8 cellular contexts compared by ENCODE assay signal in genomic region chr10:104330168-104331117, GRCh38. TPM values are rescaled to one million over a fixed set of nuclear protein-coding genes. Genes with fewer than 3 reads are reported as not detected.
DNase-seq lines count a peak whose midpoint lies in the region; ATAC-seq, FAIRE-seq and TF ChIP-seq lines count a peak whose summit lies in the region.

No MANE protein-coding gene starts in this region.

- FAIRE-seq in GM19239 (lab: Jason Lieb, UNC) = no peak

- H3K4me1 ChIP-seq in CD8-positive, alpha-beta T cell (ENCODE audit: insufficient read depth, low read length) = peaks cover 95% of the 10 kb centered on the region
- peaks cover 96% of the 10 kb centered on the region for H3K4me1 ChIP-seq in osteoblast (ENCODE audit: insufficient read depth, low read length)

- peaks cover 82% of the 10 kb centered on the region for H3K79me2 ChIP-seq in osteoblast (ENCODE audit: insufficient read depth, low read length)

- no peak for DNase-seq in CD8-positive, alpha-beta T cell
- DNase-seq in T-cell = no peak
- peak; percentile 89 for DNase-seq in fibroblast of pulmonary artery (ENCODE audit: low read depth)
- no peak for DNase-seq in osteoblast (ENCODE audit: insufficient read length, low spot score, missing footprints)
- DNase-seq in GM19239 (ENCODE audit: insufficient read length, low spot score) = no peak
- no peak for DNase-seq in Calu3
- DNase-seq in activated gamma-delta T cell treated with Interleukin-2 at 50 U/mL for 16 hours = no peak
- DNase-seq in NCI-H1436 treated with DMSO at 0.1 percent for 48 hours (lab: John Stamatoyannopoulos, UW) = no peak

- peak overlapping the region; percentile 78 for H3K4me3 Mint-ChIP-seq in CD8-positive, alpha-beta T cell
- H3K4me3 Mint-ChIP-seq in T-cell (peak overlapping the region in 1 of 3 donors; percentile 85), Calu3 (ENCODE audit: low read depth, unreplicated experiment) (no peak overlapping the region)

- H3K9me3 Mint-ChIP-seq in CD8-positive, alpha-beta T cell = no peaks in the 10 kb centered on the region
- no peaks in the 10 kb centered on the region for H3K9me3 Mint-ChIP-seq in T-cell
- no peaks in the 10 kb centered on the region for H3K9me3 Mint-ChIP-seq in Calu3 (ENCODE audit: low read depth, unreplicated experiment)

- BruUV-seq in Calu3 (replicated peaks; lab: Mats Ljungman, UMichigan) = no TSS peak

- H3K36me3 Mint-ChIP-seq in CD8-positive, alpha-beta T cell = peaks cover 24% of the 10 kb centered on the region
- H3K36me3 Mint-ChIP-seq in T-cell = peaks cover 15% of the 10 kb centered on the region
- no peaks in the 10 kb centered on the region for H3K36me3 Mint-ChIP-seq in Calu3 (ENCODE audit: insufficient read depth, unreplicated experiment)

- no peak for TF ChIP-seq CTCF in CD8-positive, alpha-beta T cell (IDR thresholded peaks at IDR 0.05)
- TF ChIP-seq CTCF in fibroblast of pulmonary artery (IDR thresholded peaks at IDR 0.05; ENCODE audit: low read length, missing control alignments) (no peak), osteoblast (IDR thresholded peaks at IDR 0.05; ENCODE audit: extremely low read depth, low read depth, low read length) (no peak), Calu3 (IDR thresholded peaks at IDR 0.05; ENCODE audit: unreplicated experiment) (no peak)

- POLR2A ChIA-PET in CD8-positive, alpha-beta T cell (lab: Charles Lee) = interaction anchor here (1.3 to 3.2 kb wide), 3 partner anchors 8 to 23 kb away, joined by 3 to 25 read pairs (median 19); partner anchors contain the start of gene ITPRIP
- POLR2A ChIA-PET in T-cell (lab: Charles Lee) = interaction anchor here in 1 of 2 donors (1.7 kb wide), 1 partner anchor 8 kb away, joined by 21 read pairs; the partner anchor contains the start of gene ITPRIP

- H3K27ac ChIP-seq in CD8-positive, alpha-beta T cell (ENCODE audit: low read depth, low read length) = peak overlapping the region; percentile 67
- H3K27ac ChIP-seq in osteoblast (ENCODE audit: low read depth, low read length) = peak overlapping the region; percentile 98

- no peaks in the 10 kb centered on the region for H3K27me3 Mint-ChIP-seq in CD8-positive, alpha-beta T cell (ENCODE audit: low read depth)
- no peaks in the 10 kb centered on the region for H3K27me3 Mint-ChIP-seq in T-cell
- peaks cover 16% of the 10 kb centered on the region for H3K27me3 Mint-ChIP-seq in Calu3 (ENCODE audit: unreplicated experiment)

- H3K9me3 ChIP-seq in CD8-positive, alpha-beta T cell (ENCODE audit: low read length) = no peaks in the 10 kb centered on the region
- H3K9me3 ChIP-seq in osteoblast (ENCODE audit: low read depth, low read length) = no peaks in the 10 kb centered on the region

- ATAC-seq in CD8-positive, alpha-beta T cell = no peak
- no peak for ATAC-seq in T-cell (replicated peaks in 1 of 4)

- peak overlapping the region; percentile 97 for H3K27ac Mint-ChIP-seq in CD8-positive, alpha-beta T cell
- H3K27ac Mint-ChIP-seq in T-cell (peak overlapping the region; percentile 92 to 98), Calu3 (ENCODE audit: unreplicated experiment) (no peak overlapping the region)

- H3K36me3 ChIP-seq in CD8-positive, alpha-beta T cell (ENCODE audit: insufficient read depth, low read length) = no peaks in the 10 kb centered on the region
- H3K36me3 ChIP-seq in osteoblast (ENCODE audit: insufficient read depth, low read length) = peaks cover 22% of the 10 kb centered on the region

- no peak overlapping the region for H3K4me3 ChIP-seq in CD8-positive, alpha-beta T cell (ENCODE audit: low read depth, low read length)
- H3K4me3 ChIP-seq in fibroblast of pulmonary artery (replicated peaks; ENCODE audit: low read depth, low read length) (peak overlapping the region; percentile 46), osteoblast (ENCODE audit: insufficient read depth, low read length) (peak overlapping the region; percentile 30)

- intact Hi-C loops in CD8-positive, alpha-beta T cell (cut with DNase I, micrococcal nuclease) = loop anchor here in 1 of 2 experiments (10.0 kb wide), 1 partner anchor 416 kb away; the partner anchor contains the start of gene STN1
- intact Hi-C loops in Calu3 (cut with micrococcal nuclease; ENCODE audit: unreplicated experiment) = no loop called here

- CTCF ChIA-PET in CD8-positive, alpha-beta T cell (lab: Charles Lee) = interaction anchor here (0.9 to 3.0 kb wide), 9 partner anchors 9 to 39 kb away, joined by 3 to 16 read pairs (median 4); partner anchors contain the start of gene CFAP58
- CTCF ChIA-PET in T-cell (lab: Charles Lee) = interaction anchor here (0.6 to 3.5 kb wide), 4 partner anchors 8 to 1935 kb away, joined by 4 to 15 read pairs (median 7); partner anchors contain the start of genes ITPRIP (in 1 of the 2) and NFKB2 (in 1 of the 2)
- CTCF ChIA-PET in Calu3 (lab: Charles Lee) = interaction anchor here (0.8 to 1.0 kb wide), 2 partner anchors 25 to 56 kb away, joined by 3 read pairs; no protein-coding TSS in a partner anchor

- H4K20me1 ChIP-seq in osteoblast (ENCODE audit: insufficient read depth, low read length) = peaks cover 31% of the 10 kb centered on the region

- H3K4me2 ChIP-seq in osteoblast (ENCODE audit: insufficient read depth, low read length) = peak overlapping the region; percentile 86

- peaks cover 98% of the 10 kb centered on the region for H3K4me1 Mint-ChIP-seq in CD8-positive, alpha-beta T cell (ENCODE audit: low read depth)
- peaks cover 99 to 100% (median 100%) of the 10 kb centered on the region in 3 donors for H3K4me1 Mint-ChIP-seq in T-cell
- peaks cover 9% of the 10 kb centered on the region for H3K4me1 Mint-ChIP-seq in Calu3 (ENCODE audit: low read depth, unreplicated experiment)

- H3K27me3 ChIP-seq in CD8-positive, alpha-beta T cell (ENCODE audit: insufficient read depth, low read length) = no peaks in the 10 kb centered on the region
- no peaks in the 10 kb centered on the region for H3K27me3 ChIP-seq in osteoblast (ENCODE audit: insufficient read depth, low read length)

- H2AFZ ChIP-seq in osteoblast (ENCODE audit: low read length) = no peak overlapping the region

RNA-seq across cellular contexts. Expression of gene ITPRIP, which starts 7.8 kb away (rescaled TPM):
- 100 to 1,000 TPM; 212 to 214 TPM for total RNA-seq in CD8-positive, alpha-beta T cell
- total RNA-seq in T-cell (10 to 100 TPM; 16.9 to 98.5 (median 25.0) TPM), osteoblast (14.8 and 16.5 TPM in 2 replicates), Calu3 (2022) (1.5 and 1.7 TPM in 2 replicates)

RNA-seq across cellular contexts. Expression of gene CFAP58, which starts 23.2 kb away (rescaled TPM):
- total RNA-seq in CD8-positive, alpha-beta T cell = not detected
- total RNA-seq in T-cell = not detected
- total RNA-seq in osteoblast = 0.36 and 0.59 TPM in 2 replicates
- not detected in 2 replicates for total RNA-seq in Calu3 (2022)
